18 cellular contexts compared by ENCODE assay signal in genomic region chrX:110965409-110965808, GRCh38.
"Had no signal": no experiment of that assay in that cellular context is flagged by ENCODE, and none has a peak within 500 bp of the region (broad histone marks: within the 10 kb centered on the region; RNA-seq: fewer than 3 reads in every experiment).

No MANE protein-coding gene starts in this region.

- ATAC-seq: activated naive CD8-positive, alpha-beta T cell treated with anti-CD3 and anti-CD28 coated beads, Interleukin-2, amount 50 U/mL, for 24 hours; foreskin keratinocyte; left lung had no signal

- H3K4me1 ChIP-seq: foreskin keratinocyte, left lung, stomach had no signal

- H3K4me1 Mint-ChIP-seq: activated naive CD8-positive, alpha-beta T cell treated with anti-CD3 and anti-CD28 coated beads, Interleukin-2, amount 50 U/mL, for 24 hours; central memory CD8-positive, alpha-beta T cell; memory B cell had no signal

- H3K9me3 Mint-ChIP-seq: activated CD4-positive, alpha-beta memory T cell treated with anti-CD3 and anti-CD28 coated beads for 36 hours; activated naive CD8-positive, alpha-beta T cell treated with anti-CD3 and anti-CD28 coated beads, Interleukin-2, amount 50 U/mL, for 24 hours; central memory CD8-positive, alpha-beta T cell; memory B cell; nephron progenitor cell had no signal

- H3K27ac Mint-ChIP-seq: activated CD4-positive, alpha-beta memory T cell treated with anti-CD3 and anti-CD28 coated beads for 36 hours; activated naive CD8-positive, alpha-beta T cell treated with anti-CD3 and anti-CD28 coated beads, Interleukin-2, amount 50 U/mL, for 24 hours; memory B cell; nephron progenitor cell had no signal

- H3K27me3 ChIP-seq: foreskin keratinocyte, left lung, ovary had no signal

- H3K36me3 ChIP-seq: left lung, ovary, stomach had no signal

- H3K4me3 Mint-ChIP-seq: activated CD4-positive, alpha-beta memory T cell treated with anti-CD3 and anti-CD28 coated beads for 36 hours; activated naive CD8-positive, alpha-beta T cell treated with anti-CD3 and anti-CD28 coated beads, Interleukin-2, amount 50 U/mL, for 24 hours; central memory CD8-positive, alpha-beta T cell; memory B cell; nephron progenitor cell had no signal

- H3K9me3 ChIP-seq: left lung, ovary, stomach had no signal

- DNase-seq: activated CD4-positive, alpha-beta memory T cell treated with anti-CD3 and anti-CD28 coated beads for 36 hours; activated CD4-positive, alpha-beta T cell treated with anti-CD3 and anti-CD28 coated beads for 1 hour; activated naive CD4-positive, alpha-beta T cell; activated naive CD8-positive, alpha-beta T cell treated with anti-CD3 and anti-CD28 coated beads, Interleukin-2, amount 50 U/mL, for 24 hours; cortex of kidney; effector memory CD4-positive, alpha-beta T cell; erythroblast; foreskin keratinocyte; nephron progenitor cell; ovary; stimulated activated CD4-positive, alpha-beta T cell treated with anti-CD3 and anti-CD28 coated beads, Interleukin-15, amount 100 ng/mL, for 24 hours; stimulated activated CD4-positive, alpha-beta T cell treated with anti-CD3 and anti-CD28 coated beads, Interleukin-4, amount 100 ng/mL, for 4 hours; SW 1271 had no signal

- H3K27me3 Mint-ChIP-seq: activated CD4-positive, alpha-beta memory T cell treated with anti-CD3 and anti-CD28 coated beads for 36 hours; activated naive CD8-positive, alpha-beta T cell treated with anti-CD3 and anti-CD28 coated beads, Interleukin-2, amount 50 U/mL, for 24 hours; central memory CD8-positive, alpha-beta T cell; memory B cell had no signal

- H3K36me3 Mint-ChIP-seq: activated CD4-positive, alpha-beta memory T cell treated with anti-CD3 and anti-CD28 coated beads for 36 hours; memory B cell had no signal

- FAIRE-seq: islet of Langerhans had no signal

- H3K27ac ChIP-seq: foreskin keratinocyte, left lung, ovary, stomach had no signal

- H3K4me3 ChIP-seq: left lung, ovary, stomach had no signal
